Comparison of ENCODE assay signal across 39 cellular contexts in the genomic region with DNA sequence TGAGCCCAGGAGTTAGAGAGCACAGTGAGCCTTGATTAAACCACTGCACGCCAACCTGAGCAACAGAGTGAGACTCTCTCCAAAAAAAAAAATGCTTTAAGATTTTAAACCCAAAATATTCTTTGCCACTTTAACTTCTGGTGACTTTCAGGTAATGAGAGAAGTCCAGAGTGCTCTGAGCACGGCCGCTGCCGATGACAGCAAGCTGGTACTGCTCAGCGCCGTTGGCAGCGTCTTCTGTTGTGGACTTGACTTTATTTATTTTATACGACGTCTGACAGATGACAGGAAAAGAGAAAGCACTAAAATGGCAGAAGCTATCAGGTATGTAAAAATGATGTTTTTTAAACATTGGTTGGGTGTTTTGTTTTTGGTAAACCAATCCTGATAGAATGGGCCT.
"Had no signal": no experiment of that assay in that cellular context is flagged by ENCODE, and none has a peak within 500 bp of the region (broad histone marks: within the 10 kb centered on the region; RNA-seq: fewer than 3 reads in every experiment).

No MANE protein-coding gene starts in this region.

- H3K4me1 ChIP-seq: body of pancreas had no signal

- H3K27ac Mint-ChIP-seq: activated naive CD4-positive, alpha-beta T cell treated with anti-CD3 and anti-CD28 coated beads for 36 hours; activated naive CD4-positive, alpha-beta T cell treated with anti-CD3 and anti-CD28 coated beads, Interleukin-2, amount 10 ng/mL, durations not matched to agents 7 days and 5 days; activated naive CD4-positive, alpha-beta T cell treated with anti-CD3 and anti-CD28 coated beads, Interleukin-2, amount 50 U/mL, for 24 hours; activated naive CD4-positive, alpha-beta T cell treated with anti-CD3 and anti-CD28 coated beads, Interleukin-2, amount 50 U/mL, for 72 hours; activated naive CD8-positive, alpha-beta T cell; activated naive CD8-positive, alpha-beta T cell treated with anti-CD3 and anti-CD28 coated beads for 36 hours; activated naive CD8-positive, alpha-beta T cell treated with anti-CD3 and anti-CD28 coated beads, Interleukin-2, amount 10 ng/mL, durations not matched to agents 7 days and 5 days; activated naive CD8-positive, alpha-beta T cell treated with anti-CD3 and anti-CD28 coated beads, Interleukin-2, amount 50 U/mL, for 24 hours; activated T-cell treated with anti-CD3 and anti-CD28 coated beads, Interleukin-2, amount 50 U/mL, for 24 hours; activated T-cell treated with anti-CD3 and anti-CD28 coated beads, Interleukin-2, amount 50 U/mL, for 72 hours; activated T-helper 1 cell treated with anti-CD3 and anti-CD28 coated beads, Interleukin-12 subunit alpha, Interleukin-12 subunit beta, Interleukin-2, Interleukin-4 antibody, amounts not matched to agents 30 ng/mL and 10 ng/mL and 1 ng/mL, durations not matched to agents 14 hours and 24 hours and 36 hours; activated T-helper 17 cell treated with anti-CD3 and anti-CD28 coated beads, Interleukin-2, amount 50 U/mL, for 72 hours; activated T-helper 2 cell treated with anti-CD3 and anti-CD28 coated beads, Interferon-gamma antibody, Interleukin-2, Interleukin-4, amounts not matched to agents 10 μg/mL and 5 μg/mL and 100 μg/mL, durations not matched to agents 14 hours and 24 hours and 36 hours had no signal

- H3K27me3 ChIP-seq: adrenal gland, ascending aorta, body of pancreas, brain microvascular endothelial cell, breast epithelium, cardiac muscle cell had no signal

- H3K36me3 ChIP-seq: adrenal gland, breast epithelium, cardiac muscle cell had no signal

- H3K9me3 Mint-ChIP-seq: activated naive CD4-positive, alpha-beta T cell treated with anti-CD3 and anti-CD28 coated beads for 36 hours; activated naive CD4-positive, alpha-beta T cell treated with anti-CD3 and anti-CD28 coated beads, Interleukin-2, amount 10 ng/mL, durations not matched to agents 7 days and 5 days; activated naive CD4-positive, alpha-beta T cell treated with anti-CD3 and anti-CD28 coated beads, Interleukin-2, amount 50 U/mL, for 24 hours; activated naive CD4-positive, alpha-beta T cell treated with anti-CD3 and anti-CD28 coated beads, Interleukin-2, amount 50 U/mL, for 72 hours; activated naive CD8-positive, alpha-beta T cell treated with anti-CD3 and anti-CD28 coated beads for 36 hours; activated naive CD8-positive, alpha-beta T cell treated with anti-CD3 and anti-CD28 coated beads, Interleukin-2, amount 10 ng/mL, durations not matched to agents 7 days and 5 days; activated naive CD8-positive, alpha-beta T cell treated with anti-CD3 and anti-CD28 coated beads, Interleukin-2, amount 50 U/mL, for 24 hours; activated T-cell treated with anti-CD3 and anti-CD28 coated beads, Interleukin-2, amount 50 U/mL, for 24 hours; activated T-cell treated with anti-CD3 and anti-CD28 coated beads, Interleukin-2, amount 50 U/mL, for 4 hours; activated T-cell treated with anti-CD3 and anti-CD28 coated beads, Interleukin-2, amount 50 U/mL, for 72 hours; activated T-helper 1 cell treated with anti-CD3 and anti-CD28 coated beads, Interleukin-12 subunit alpha, Interleukin-12 subunit beta, Interleukin-2, Interleukin-4 antibody, amounts not matched to agents 30 ng/mL and 10 ng/mL and 1 ng/mL, durations not matched to agents 14 hours and 24 hours and 36 hours; activated T-helper 17 cell treated with anti-CD3 and anti-CD28 coated beads, Interleukin-2, amount 50 U/mL, for 72 hours; activated T-helper 2 cell treated with anti-CD3 and anti-CD28 coated beads, Interferon-gamma antibody, Interleukin-2, Interleukin-4, amounts not matched to agents 10 μg/mL and 5 μg/mL and 100 μg/mL, durations not matched to agents 14 hours and 24 hours and 36 hours; brain; central memory CD8-positive, alpha-beta T cell had no signal

- H3K27ac ChIP-seq: adrenal gland, ascending aorta, body of pancreas, brain microvascular endothelial cell, breast epithelium, cardiac muscle cell had no signal

- H3K27me3 Mint-ChIP-seq: activated naive CD4-positive, alpha-beta T cell treated with anti-CD3 and anti-CD28 coated beads, Interleukin-2, amount 10 ng/mL, durations not matched to agents 7 days and 5 days; activated naive CD4-positive, alpha-beta T cell treated with anti-CD3 and anti-CD28 coated beads, Interleukin-2, amount 50 U/mL, for 24 hours; activated naive CD8-positive, alpha-beta T cell; activated naive CD8-positive, alpha-beta T cell treated with anti-CD3 and anti-CD28 coated beads for 36 hours; activated naive CD8-positive, alpha-beta T cell treated with anti-CD3 and anti-CD28 coated beads, Interleukin-2, amount 10 ng/mL, durations not matched to agents 7 days and 5 days; activated naive CD8-positive, alpha-beta T cell treated with anti-CD3 and anti-CD28 coated beads, Interleukin-2, amount 50 U/mL, for 24 hours; activated T-cell treated with anti-CD3 and anti-CD28 coated beads, Interleukin-2, amount 50 U/mL, for 24 hours; activated T-helper 17 cell treated with anti-CD3 and anti-CD28 coated beads, Interleukin-2, amount 50 U/mL, for 72 hours; brain; central memory CD8-positive, alpha-beta T cell had no signal

- H3K4me3 Mint-ChIP-seq: activated naive CD4-positive, alpha-beta T cell treated with anti-CD3 and anti-CD28 coated beads for 36 hours; activated naive CD4-positive, alpha-beta T cell treated with anti-CD3 and anti-CD28 coated beads, Interleukin-2, amount 10 ng/mL, durations not matched to agents 7 days and 5 days; activated naive CD4-positive, alpha-beta T cell treated with anti-CD3 and anti-CD28 coated beads, Interleukin-2, amount 50 U/mL, for 24 hours; activated naive CD8-positive, alpha-beta T cell; activated naive CD8-positive, alpha-beta T cell treated with anti-CD3 and anti-CD28 coated beads for 36 hours; activated naive CD8-positive, alpha-beta T cell treated with anti-CD3 and anti-CD28 coated beads, Interleukin-2, amount 10 ng/mL, durations not matched to agents 7 days and 5 days; activated naive CD8-positive, alpha-beta T cell treated with anti-CD3 and anti-CD28 coated beads, Interleukin-2, amount 50 U/mL, for 24 hours; activated T-cell treated with anti-CD3 and anti-CD28 coated beads, Interleukin-2, amount 50 U/mL, for 24 hours; activated T-cell treated with anti-CD3 and anti-CD28 coated beads, Interleukin-2, amount 50 U/mL, for 4 hours; activated T-cell treated with anti-CD3 and anti-CD28 coated beads, Interleukin-2, amount 50 U/mL, for 72 hours; activated T-helper 1 cell treated with anti-CD3 and anti-CD28 coated beads, Interleukin-12 subunit alpha, Interleukin-12 subunit beta, Interleukin-2, Interleukin-4 antibody, amounts not matched to agents 30 ng/mL and 10 ng/mL and 1 ng/mL, durations not matched to agents 14 hours and 24 hours and 36 hours; activated T-helper 17 cell treated with anti-CD3 and anti-CD28 coated beads, Interleukin-2, amount 50 U/mL, for 72 hours; brain; central memory CD8-positive, alpha-beta T cell had no signal

- DNase-seq: activated effector memory CD4-positive, alpha-beta T cell treated with anti-CD3 and anti-CD28 coated beads, Interleukin-2, amount 50 U/mL, for 16 hours; activated effector memory CD4-positive, alpha-beta T cell treated with Interleukin-2 at 50 U/mL for 16 hours; activated gamma-delta T cell; activated gamma-delta T cell treated with Interleukin-2 at 50 U/mL for 16 hours; activated naive CD4-positive, alpha-beta T cell; activated naive CD4-positive, alpha-beta T cell treated with anti-CD3 and anti-CD28 coated beads for 36 hours; activated naive CD4-positive, alpha-beta T cell treated with anti-CD3 and anti-CD28 coated beads, Interleukin-2, amount 10 ng/mL, durations not matched to agents 7 days and 5 days; activated naive CD4-positive, alpha-beta T cell treated with anti-CD3 and anti-CD28 coated beads, Interleukin-2, amount 50 U/mL, for 16 hours; activated naive CD4-positive, alpha-beta T cell treated with Interleukin-2 at 50 U/mL for 16 hours; activated naive CD8-positive, alpha-beta T cell treated with anti-CD3 and anti-CD28 coated beads for 36 hours; activated naive CD8-positive, alpha-beta T cell treated with anti-CD3 and anti-CD28 coated beads, Interleukin-2, amount 10 ng/mL, durations not matched to agents 7 days and 5 days; activated naive CD8-positive, alpha-beta T cell treated with anti-CD3 and anti-CD28 coated beads, Interleukin-2, amount 50 U/mL, for 24 hours; activated T-cell treated with anti-CD3 and anti-CD28 coated beads for 4 hours; activated T-cell treated with anti-CD3 and anti-CD28 coated beads, Interleukin-2, amount 50 U/mL, for 1 hour; activated T-cell treated with anti-CD3 and anti-CD28 coated beads, Interleukin-2, amount 50 U/mL, for 24 hours; activated T-cell treated with anti-CD3 and anti-CD28 coated beads, Interleukin-2, amount 50 U/mL, for 4 hours; activated T-cell treated with anti-CD3 and anti-CD28 coated beads, Interleukin-2, amount 50 U/mL, for 48 hours; activated T-cell treated with anti-CD3 and anti-CD28 coated beads, Interleukin-2, amount 50 U/mL, for 72 hours; adrenal gland; amniotic stem cell; amygdala; anterior cingulate cortex; aorta; body of pancreas; brain microvascular endothelial cell; caudate nucleus; central memory CD4-positive, alpha-beta T cell; cerebellar nuclear complex had no signal

- H3K4me3 ChIP-seq: adrenal gland, ascending aorta, body of pancreas, breast epithelium, cardiac muscle cell had no signal

- ATAC-seq: activated naive CD4-positive, alpha-beta T cell treated with anti-CD3 and anti-CD28 coated beads, Interleukin-2, amount 50 U/mL, for 72 hours; activated naive CD8-positive, alpha-beta T cell treated with anti-CD3 and anti-CD28 coated beads, Interleukin-2, amount 50 U/mL, for 24 hours; activated T-cell treated with anti-CD3 and anti-CD28 coated beads, Interleukin-2, amount 50 U/mL, for 4 hours; activated T-cell treated with anti-CD3 and anti-CD28 coated beads, Interleukin-2, amount 50 U/mL, for 72 hours; activated T-helper 17 cell treated with anti-CD3 and anti-CD28 coated beads, Interleukin-2, amount 50 U/mL, for 72 hours; body of pancreas had no signal

- H3K9me3 ChIP-seq: adrenal gland, ascending aorta, body of pancreas, breast epithelium had no signal
